22 cellular contexts compared by ENCODE assay signal in genomic region chr3:114565201-114565600, GRCh38.
DNase-seq lines count a peak whose midpoint lies in the region; ATAC-seq and TF ChIP-seq lines count a peak whose summit lies in the region.
"Had no signal": no experiment of that assay in that cellular context is flagged by ENCODE, and none has a peak within 500 bp of the region (broad histone marks: within the 10 kb centered on the region; RNA-seq: fewer than 3 reads in every experiment).

No MANE protein-coding gene starts in this region.

- in situ Hi-C loops in transverse colon (cut with MboI; ENCODE audit: low pct_ligation_motif_present in 1 of 4, low pct_unique_long_range_greater_than_20kb in 1 of 4, low sequenced_read_pairs in 3 of 4) = no loop called here

- no peak overlapping the region for H3K27ac ChIP-seq in right cardiac atrium (ENCODE audit: low read length)
- H3K27ac ChIP-seq in transverse colon = no peak overlapping the region
- H3K27ac ChIP-seq: gastroesophageal sphincter had no signal

- no peak for TF ChIP-seq CTCF in transverse colon (IDR thresholded peaks at IDR 0.05)

- ATAC-seq in right cardiac atrium (peak in 1 of 2 donors; percentile 42), GM18909 (IDR thresholded peaks at IDR 0.05; ENCODE audit: poor library complexity, unreplicated experiment) (no peak), GM21390 (IDR thresholded peaks at IDR 0.05; ENCODE audit: unreplicated experiment) (no peak)
- ATAC-seq: activated CD8-positive, alpha-beta T cell treated with anti-CD3 and anti-CD28 coated beads for 36 hours; gastroesophageal sphincter had no signal

- no peak for TF ChIP-seq EP300 in transverse colon (IDR thresholded peaks at IDR 0.05; ENCODE audit: low read depth)

- no peak for TF ChIP-seq POLR2A in transverse colon (IDR thresholded peaks at IDR 0.05)

- 60% methylated on average over 8 of the region's 8 CpGs for WGBS in right cardiac atrium
- WGBS in transverse colon (ENCODE audit: low coverage in 1 of 2), 2 donors = 86 to 88% methylated on average over 8 of the region's 8 CpGs

- intact Hi-C loops in right cardiac atrium (cut with DNase I) (no loop called here), transverse colon (cut with DNase I; ENCODE audit: low total_unique reads) (no loop called here)

- H3K27me3 ChIP-seq in right cardiac atrium (ENCODE audit: control insufficient read depth, insufficient read depth) (no peaks in the 10 kb centered on the region), transverse colon (no peaks in the 10 kb centered on the region)
- H3K27me3 ChIP-seq: gastroesophageal sphincter had no signal

- H3K4me3 ChIP-seq in right cardiac atrium (ENCODE audit: low read length) (no peak overlapping the region), transverse colon (no peak overlapping the region)
- H3K4me3 ChIP-seq: gastroesophageal sphincter had no signal

- peaks cover 16% of the 10 kb centered on the region for H3K4me1 ChIP-seq in right cardiac atrium (ENCODE audit: control insufficient read depth, insufficient read depth, low read length)
- peaks cover 0 to 7% (median 0%) of the 10 kb centered on the region in 4 donors for H3K4me1 ChIP-seq in transverse colon

- no peaks in the 10 kb centered on the region for H3K36me3 ChIP-seq in transverse colon
- H3K36me3 ChIP-seq: gastroesophageal sphincter had no signal

- H3K9me3 ChIP-seq in right cardiac atrium (ENCODE audit: control insufficient read depth, low read length) = no peaks in the 10 kb centered on the region
- H3K9me3 ChIP-seq in transverse colon = no peaks in the 10 kb centered on the region

- DNase-seq in GM04504 (ENCODE audit: low read depth) = peak; percentile 40
- DNase-seq in cerebellar cortex (ENCODE audit: low spot score) = peak; percentile 56
- peak; percentile 45 to 77 (median 58) for DNase-seq in right cardiac atrium
- peak; percentile 10 for DNase-seq in transverse colon
- DNase-seq in mucosa of gallbladder (ENCODE audit: low spot score) = no peak
- DNase-seq: activated CD4-positive, CD25-positive, alpha-beta regulatory T cell treated with anti-CD3 and anti-CD28 coated beads, Interleukin-2, amount 50 U/mL, for 72 hours; activated CD8-positive, alpha-beta T cell treated with anti-CD3 and anti-CD28 coated beads for 36 hours; activated T-cell treated with anti-CD3 and anti-CD28 coated beads, Interleukin-2, amount 50 U/mL, for 1 hour; AML-193; anterior cingulate cortex; CD8-positive, alpha-beta memory T cell; central memory CD4-positive, alpha-beta T cell; GF-D8; Kasumi-1; NCI-H1048; NCI-H1930; NCI-H2227 treated with DMSO at 0.1 percent for 48 hours; NCI-H748 treated with DMSO at 0.1 percent for 48 hours; nucleus accumbens had no signal
